In genomic region chr12:115227137-115227615, GRCh38 we compare ENCODE assay signal across 13 cellular contexts.
DNase-seq lines count a peak whose midpoint lies in the region; ATAC-seq, FAIRE-seq and TF ChIP-seq lines count a peak whose summit lies in the region.
"Had no signal": no experiment of that assay in that cellular context is flagged by ENCODE, and none has a peak within 500 bp of the region (broad histone marks: within the 10 kb centered on the region; RNA-seq: fewer than 3 reads in every experiment).

No MANE protein-coding gene starts in this region.

- no peak overlapping the region for H3K4me2 ChIP-seq in H1 (ENCODE audit: insufficient read depth in 1 of 2, low read depth in 2 of 2, low read length in 2 of 2)

- no peaks in the 10 kb centered on the region for H3K9me3 ChIP-seq in MG63
- no peaks in the 10 kb centered on the region for H3K9me3 ChIP-seq in H1 (ENCODE audit: insufficient read depth in 2 of 2, low read depth in 1 of 2, low read length in 1 of 2)
- no peaks in the 10 kb centered on the region for H3K9me3 ChIP-seq in left lung

- H3K27ac ChIP-seq in H1 (ENCODE audit: low read depth, low read length) (no peak overlapping the region), left lung (no peak overlapping the region)

- intact Hi-C loops in left lung (cut with DNase I) = no loop called here
- intact Hi-C loops in activated T-helper 1 cell treated with anti-CD3 and anti-CD28 coated beads, Interleukin-12 subunit alpha, Interleukin-12 subunit beta, Interleukin-2, Interleukin-4 antibody, amounts not matched to agents 30 ng/mL and 10 ng/mL and 1 ng/mL, durations not matched to agents 14 hours and 24 hours and 36 hours (cut with micrococcal nuclease) = no loop called here

- H3K4me3 ChIP-seq in AG10803 (ENCODE audit: low read length) (no peak overlapping the region), MG63 (no peak overlapping the region), H1 (ENCODE audit: extremely low read depth in 1 of 4, insufficient read depth in 2 of 4, low read depth in 3 of 4, low read length in 4 of 4) (no peak overlapping the region), left lung (no peak overlapping the region)

- no peak for FAIRE-seq in H1 (lab: Jason Lieb, UNC)
- FAIRE-seq: colon had no signal

- H3K18ac ChIP-seq in H1 (ENCODE audit: extremely low read depth, low read length) = peak overlapping the region; percentile 32; the same call in 1 of the 2 replicates

- H3K79me1 ChIP-seq in H1 (ENCODE audit: low read depth, low read length) = no peaks in the 10 kb centered on the region

- H2BK120ac ChIP-seq in H1 (replicated peaks; ENCODE audit: low read depth, low read length) = no peak overlapping the region

- no peak overlapping the region for H2BK12ac ChIP-seq in H1 (ENCODE audit: low read depth, low read length)

- H2AFZ ChIP-seq in H1 (ENCODE audit: low read length) = no peak overlapping the region; the same call in 1 of the 2 replicates

- no peak overlapping the region for H3K4me3 Mint-ChIP-seq in activated T-helper 1 cell treated with anti-CD3 and anti-CD28 coated beads, Interleukin-12 subunit alpha, Interleukin-12 subunit beta, Interleukin-2, Interleukin-4 antibody, amounts not matched to agents 30 ng/mL and 10 ng/mL and 1 ng/mL, durations not matched to agents 14 hours and 24 hours and 36 hours
- H3K4me3 Mint-ChIP-seq: CD4-positive, alpha-beta memory T cell; T-helper 1 cell treated with Interleukin-12 subunit alpha and Interleukin-12 subunit beta and Interleukin-4 antibody, amounts not matched to agents 30 μg/mL and 1 μg/mL, for 36 hours had no signal

- no peak overlapping the region for H2BK20ac ChIP-seq in H1 (ENCODE audit: low read length)

- peaks cover 0 to 2% (median 0%) of the 10 kb centered on the region in 4 experiments; a peak in 2 of 7 replicates for H3K4me1 ChIP-seq in H1 (replicated peaks in 1 of 4; ENCODE audit: control insufficient read depth in 3 of 4, insufficient read depth in 4 of 4, low read length in 3 of 4)
- H3K4me1 ChIP-seq in left lung = no peaks in the 10 kb centered on the region

- no peak overlapping the region for H3K23ac ChIP-seq in H1 (ENCODE audit: insufficient read length)

- H3K36me3 ChIP-seq in MG63 (no peaks in the 10 kb centered on the region), H1 (ENCODE audit: control insufficient read depth in 2 of 4, insufficient read depth in 4 of 4, low read length in 3 of 4) (no peaks in the 10 kb centered on the region), left lung (no peaks in the 10 kb centered on the region)

- TF ChIP-seq CTCF in AG10803 (conservative IDR thresholded peaks at IDR 0.05; ENCODE audit: low read length) (no peak), H1 (IDR thresholded peaks at IDR 0.05; ENCODE audit: control extremely low read depth in 1 of 3, insufficient read depth in 1 of 3, low read depth in 1 of 3, low read length in 3 of 3) (no peak), left lung (IDR thresholded peaks at IDR 0.05) (no peak)

- no peaks in the 10 kb centered on the region for H4K20me1 ChIP-seq in H1 (replicated peaks in 1 of 2; ENCODE audit: control insufficient read depth in 1 of 2, insufficient read depth in 2 of 2, low read length in 2 of 2)

- H2BK5ac ChIP-seq in H1 (ENCODE audit: low read depth, low read length) = no peak overlapping the region

- no peaks in the 10 kb centered on the region for H3K23me2 ChIP-seq in H1 (ENCODE audit: low read depth, low read length)

- no peak overlapping the region for H2AK5ac ChIP-seq in H1 (ENCODE audit: low read depth, low read length)

- H2BK15ac ChIP-seq in H1 (ENCODE audit: low read length) = no peak overlapping the region

- no peaks in the 10 kb centered on the region for H3K27me3 ChIP-seq in MG63
- H3K27me3 ChIP-seq in H1 (replicated peaks in 1 of 4; ENCODE audit: control insufficient read depth in 3 of 4, extremely low read depth in 1 of 4, insufficient read depth in 3 of 4, low read length in 3 of 4) = no peaks in the 10 kb centered on the region
- peaks cover 0 to 6% of the 10 kb centered on the region in 2 donors for H3K27me3 ChIP-seq in left lung

- H4K5ac ChIP-seq in H1 (ENCODE audit: insufficient read length, low read depth, low read length) = no peak overlapping the region

- no peak overlapping the region for H3K9ac ChIP-seq in H1 (replicated peaks in 1 of 4; ENCODE audit: extremely low read depth in 1 of 4, low read depth in 3 of 4, low read length in 3 of 4)

- DNase-seq in AG10803 (ENCODE audit: low read depth) (peak; percentile 84), MG63 (peak; percentile 97), H1 (ENCODE audit: low read depth in 1 of 2, low spot score in 2 of 2) (no peak), left lung (no peak), hippocampal formation (lab: John Stamatoyannopoulos, UW) (no peak), DMS79 (lab: John Stamatoyannopoulos, UW) (no peak), anterior cingulate cortex (lab: John Stamatoyannopoulos, UW) (no peak)
- no peak for DNase-seq in activated T-helper 1 cell treated with anti-CD3 and anti-CD28 coated beads, Interleukin-12 subunit alpha, Interleukin-12 subunit beta, Interleukin-2, Interleukin-4 antibody, amounts not matched to agents 30 ng/mL and 10 ng/mL and 1 ng/mL, durations not matched to agents 14 hours and 24 hours and 36 hours (ENCODE audit: low spot score)
- DNase-seq: activated CD8-positive, alpha-beta memory T cell treated with anti-CD3 and anti-CD28 coated beads, Interleukin-2, amount 50 U/mL, for 48 hours; CD4-positive, alpha-beta memory T cell; NCI-H2171 had no signal

- no peaks in the 10 kb centered on the region for H3K36me3 Mint-ChIP-seq in activated T-helper 1 cell treated with anti-CD3 and anti-CD28 coated beads, Interleukin-12 subunit alpha, Interleukin-12 subunit beta, Interleukin-2, Interleukin-4 antibody, amounts not matched to agents 30 ng/mL and 10 ng/mL and 1 ng/mL, durations not matched to agents 14 hours and 24 hours and 36 hours (ENCODE audit: low read depth)
- H3K36me3 Mint-ChIP-seq: CD4-positive, alpha-beta memory T cell had no signal

- no peaks in the 10 kb centered on the region for H3K79me2 ChIP-seq in H1 (ENCODE audit: control insufficient read depth in 1 of 2, insufficient read depth in 2 of 2, low read length in 2 of 2)

- TF ChIP-seq RAD21 in H1 (IDR thresholded peaks at IDR 0.05 in 1 of 2, conservative IDR thresholded peaks at IDR 0.05 in 1 of 2; ENCODE audit: low read depth in 2 of 2, low read length in 2 of 2) = no peak

- no peaks in the 10 kb centered on the region for H3K9me3 Mint-ChIP-seq in activated T-helper 1 cell treated with anti-CD3 and anti-CD28 coated beads, Interleukin-12 subunit alpha, Interleukin-12 subunit beta, Interleukin-2, Interleukin-4 antibody, amounts not matched to agents 30 ng/mL and 10 ng/mL and 1 ng/mL, durations not matched to agents 14 hours and 24 hours and 36 hours

- H3K14ac ChIP-seq in H1 (ENCODE audit: insufficient read length) = no peak overlapping the region

- no peak overlapping the region for H3K4ac ChIP-seq in H1 (replicated peaks; ENCODE audit: insufficient read length, low read depth, low read length)

- no peak overlapping the region for H3K56ac ChIP-seq in H1 (replicated peaks; ENCODE audit: insufficient read length, low read depth, low read length)

- no peak overlapping the region for H4K8ac ChIP-seq in H1 (ENCODE audit: extremely low read depth, insufficient read depth, low read length)

- no peaks in the 10 kb centered on the region for H3K4me1 Mint-ChIP-seq in activated T-helper 1 cell treated with anti-CD3 and anti-CD28 coated beads, Interleukin-12 subunit alpha, Interleukin-12 subunit beta, Interleukin-2, Interleukin-4 antibody, amounts not matched to agents 30 ng/mL and 10 ng/mL and 1 ng/mL, durations not matched to agents 14 hours and 24 hours and 36 hours (ENCODE audit: low read depth)
- H3K4me1 Mint-ChIP-seq: CD4-positive, alpha-beta memory T cell had no signal

- WGBS in H1 (ENCODE audit: extremely low coverage in 1 of 2, insufficient coverage in 1 of 2, insufficient read length in 1 of 2, insufficient replicate concordance in 2 of 2, low coverage in 1 of 2, low lambda C conversion rate in 2 of 2, missing lambda C conversion rate in 1 of 2), 2 experiments = 97% methylated on average over 4 of the region's 4 CpGs; no CpG with 5 or more reads in 1 of the 2 experiments

- no peak for TF ChIP-seq POLR2A in H1 (IDR thresholded peaks at IDR 0.05; ENCODE audit: control extremely low read depth in 1 of 2, low read depth in 2 of 2, low read length in 2 of 2)

- H3K27me3 Mint-ChIP-seq in activated T-helper 1 cell treated with anti-CD3 and anti-CD28 coated beads, Interleukin-12 subunit alpha, Interleukin-12 subunit beta, Interleukin-2, Interleukin-4 antibody, amounts not matched to agents 30 ng/mL and 10 ng/mL and 1 ng/mL, durations not matched to agents 14 hours and 24 hours and 36 hours (ENCODE audit: insufficient read depth) = no peaks in the 10 kb centered on the region
- H3K27me3 Mint-ChIP-seq: CD4-positive, alpha-beta memory T cell had no signal

- H3K27ac Mint-ChIP-seq in activated T-helper 1 cell treated with anti-CD3 and anti-CD28 coated beads, Interleukin-12 subunit alpha, Interleukin-12 subunit beta, Interleukin-2, Interleukin-4 antibody, amounts not matched to agents 30 ng/mL and 10 ng/mL and 1 ng/mL, durations not matched to agents 14 hours and 24 hours and 36 hours = no peak overlapping the region
- H3K27ac Mint-ChIP-seq: CD4-positive, alpha-beta memory T cell; T-helper 1 cell treated with Interleukin-12 subunit alpha and Interleukin-12 subunit beta and Interleukin-4 antibody, amounts not matched to agents 30 μg/mL and 1 μg/mL, for 36 hours had no signal

- POLR2A ChIA-PET in H1 (lab: Charles Lee; ENCODE audit: partially characterized antibody) = interaction anchor here (0.6 kb wide), 1 partner anchor 151 kb away, joined by 3 read pairs; no protein-coding TSS in a partner anchor

- H4K91ac ChIP-seq in H1 (replicated peaks; ENCODE audit: insufficient read length, low read length) = no peak overlapping the region

- no peak for TF ChIP-seq EP300 in H1 (IDR thresholded peaks at IDR 0.05; ENCODE audit: borderline replicate concordance in 1 of 2, low read depth in 2 of 2, low read length in 2 of 2)

- peak; percentile 74 for ATAC-seq in left lung

- CTCF ChIA-PET in H1 (lab: Charles Lee; ENCODE audit: partially characterized antibody) = interaction anchor here (1.0 to 1.7 kb wide), 6 partner anchors 10 to 230 kb away, joined by 3 to 4 read pairs (median 3); no protein-coding TSS in a partner anchor

TF ChIP-seq in H1, 55 proteins besides CTCF, POLR2A, EP300 and RAD21 (continues in another document):
- TF ChIP-seq SIRT6 (IDR thresholded peaks at IDR 0.05; ENCODE audit: low read length) (no peak), SP2 (IDR thresholded peaks at IDR 0.05; ENCODE audit: low read length) (no peak), RFX5 (IDR thresholded peaks at IDR 0.05; ENCODE audit: borderline replicate concordance, low read depth, low read length) (no peak), E2F6 (IDR thresholded peaks at IDR 0.05) (no peak)

Comparison
In these comparisons a context has a peak if more than half of its experiments do, and no peak if none do; other contexts are left out.
1. DNase-seq: peak in AG10803 (single experiment) and MG63 (single experiment); none in H1 (0 of 2), left lung (0 of 2), activated T-helper 1 cell treated with anti-CD3 and anti-CD28 coated beads, Interleukin-12 subunit alpha, Interleukin-12 subunit beta, Interleukin-2, Interleukin-4 antibody, amounts not matched to agents 30 ng/mL and 10 ng/mL and 1 ng/mL, durations not matched to agents 14 hours and 24 hours and 36 hours (single experiment), hippocampal formation (0 of 2), DMS79 (single experiment) and anterior cingulate cortex (0 of 58).